In the genomic region with DNA sequence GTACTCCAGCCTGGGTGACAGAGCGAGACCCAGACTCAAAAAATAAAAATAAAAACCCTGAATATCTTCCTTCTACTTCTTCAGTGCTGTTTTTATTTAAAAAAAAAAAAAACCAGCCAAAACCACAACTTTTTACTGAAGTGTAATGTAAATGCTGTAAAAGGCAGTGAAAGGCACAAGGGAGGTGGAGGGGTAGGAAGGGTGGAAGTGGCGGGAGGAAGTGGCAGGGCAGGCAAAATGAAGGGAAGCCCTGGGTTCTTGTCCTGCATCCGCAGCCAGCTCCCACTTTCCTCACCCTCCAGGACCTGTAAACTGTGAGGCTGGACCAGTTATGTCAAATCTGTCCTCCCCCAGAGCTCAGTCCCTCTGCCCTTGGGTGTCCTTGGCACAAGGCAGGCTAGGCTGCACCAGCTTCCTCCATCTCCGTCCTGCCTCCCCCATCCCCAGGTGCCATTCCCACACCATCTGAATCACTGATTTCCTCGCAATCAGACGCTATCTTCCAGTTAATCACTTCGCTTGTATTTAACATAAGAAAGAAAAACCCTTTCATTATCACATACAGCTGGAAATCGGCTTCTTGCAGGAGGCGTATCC, we compare ENCODE assay signal across 24 cellular contexts. TPM values are rescaled to one million over a fixed set of nuclear protein-coding genes. Genes with fewer than 3 reads are reported as not detected.
A peak's percentile ranks its signal among the peaks of the same experiment; 100 is the strongest.
DNase-seq lines count a peak whose midpoint lies in the region; ATAC-seq and TF ChIP-seq lines count a peak whose summit lies in the region.
"Had no signal": no experiment of that assay in that cellular context is flagged by ENCODE, and none has a peak within 500 bp of the region (broad histone marks: within the 10 kb centered on the region; RNA-seq: fewer than 3 reads in every experiment).

No MANE protein-coding gene starts in this region.

- H2AFZ ChIP-seq in H9 (ENCODE audit: low read length), result no peak overlapping the region
- H2AFZ ChIP-seq: hepatocyte had no signal

- peaks cover 5% of the 10 kb centered on the region in 2 experiments; a peak in 3 of 4 replicates for H3K4me1 Mint-ChIP-seq in H9

- no peak overlapping the region for H3T11ph ChIP-seq in H9 (ENCODE audit: low read length)

- no peak overlapping the region for H2BK120ac ChIP-seq in H9 (ENCODE audit: low read depth, low read length, poor library complexity, severe bottlenecking)

- H3K27me3 Mint-ChIP-seq in H9 (ENCODE audit: low read depth), result peaks cover 1% of the 10 kb centered on the region; the same call in 1 of the 2 replicates
- H3K27me3 Mint-ChIP-seq: activated CD4-positive, alpha-beta memory T cell treated with anti-CD3 and anti-CD28 coated beads for 36 hours; effector memory CD8-positive, alpha-beta T cell; type B pancreatic cell had no signal

- H3K27me3 ChIP-seq in H9 (ENCODE audit: insufficient read depth, low read length), result no peaks in the 10 kb centered on the region
- H3K27me3 ChIP-seq in BE2C, result no peaks in the 10 kb centered on the region
- H3K27me3 ChIP-seq: esophagus squamous epithelium, hepatocyte had no signal

- H3K9ac ChIP-seq in H9 (ENCODE audit: extremely low read depth, insufficient read length, low read length), result no peak overlapping the region

- WGBS in H9 (ENCODE audit: extremely low coverage, insufficient read length, low lambda C conversion rate), result no CpG with 5 or more reads among the region's 9 CpGs

- H3K27ac Mint-ChIP-seq in H9, result no peak overlapping the region
- H3K27ac Mint-ChIP-seq: activated CD4-positive, alpha-beta memory T cell treated with anti-CD3 and anti-CD28 coated beads for 36 hours; type B pancreatic cell had no signal

- H3K36me3 Mint-ChIP-seq in H9 (ENCODE audit: insufficient read depth in 1 of 3, low read depth in 3 of 3), result peaks cover 6 to 22% (median 20%) of the 10 kb centered on the region in 3 experiments; a peak in 6 of 7 replicates
- H3K36me3 Mint-ChIP-seq: natural killer cell had no signal

- no peak overlapping the region for H2BK20ac ChIP-seq in H9 (ENCODE audit: low read depth, low read length, poor library complexity, severe bottlenecking)

- H2BK12ac ChIP-seq in H9 (ENCODE audit: insufficient read length, low read depth, low read length), result no peak overlapping the region

- H3K4me3 Mint-ChIP-seq in H9, result no peak overlapping the region
- H3K4me3 Mint-ChIP-seq: activated CD4-positive, alpha-beta memory T cell treated with anti-CD3 and anti-CD28 coated beads for 36 hours; effector memory CD8-positive, alpha-beta T cell; natural killer cell; type B pancreatic cell had no signal

- no peaks in the 10 kb centered on the region for H3K79me1 ChIP-seq in H9 (ENCODE audit: insufficient read depth, low read depth, low read length, poor library complexity, severe bottlenecking)

- H4K91ac ChIP-seq in H9 (ENCODE audit: insufficient read length, low read depth, low read length), result no peak overlapping the region

- H3K4me1 ChIP-seq in H9 (ENCODE audit: insufficient read depth, low read length) (no peaks in the 10 kb centered on the region; the same call in 1 of the 2 replicates), BE2C (no peaks in the 10 kb centered on the region; the same call in 1 of the 2 replicates)
- H3K4me1 ChIP-seq: esophagus squamous epithelium had no signal

- H3K4me2 ChIP-seq in H9 (ENCODE audit: insufficient read depth, insufficient read length, low read length), result no peak overlapping the region
- H3K4me2 ChIP-seq: hepatocyte had no signal

- no peak overlapping the region for H2AK5ac ChIP-seq in H9 (ENCODE audit: insufficient read length, low read length)

- no peaks in the 10 kb centered on the region for H3K9me3 Mint-ChIP-seq in H9
- H3K9me3 Mint-ChIP-seq: activated CD4-positive, alpha-beta memory T cell treated with anti-CD3 and anti-CD28 coated beads for 36 hours; effector memory CD8-positive, alpha-beta T cell; natural killer cell; type B pancreatic cell had no signal

- H2BK5ac ChIP-seq in H9 (ENCODE audit: insufficient read length, low read length), result no peak overlapping the region

- H2BK15ac ChIP-seq in H9 (ENCODE audit: low read depth, low read length), result no peak overlapping the region

- no peak overlapping the region for H4K5ac ChIP-seq in H9 (ENCODE audit: insufficient read length, low read depth, low read length)

- DNase-seq in H9 (no peak), NCI-H2227 (lab: John Stamatoyannopoulos, UW; ENCODE audit: unreplicated experiment) (peak; percentile 78), erythroblast (lab: John Stamatoyannopoulos, UW) (no peak), omental fat pad (ENCODE audit: low spot score) (no peak), BE2C (no peak), AG08396 (ENCODE audit: low spot score) (no peak), NCI-H1105 treated with DMSO at 0.1 percent for 48 hours (lab: John Stamatoyannopoulos, UW) (no peak)
- DNase-seq: activated CD4-positive, alpha-beta memory T cell treated with anti-CD3 and anti-CD28 coated beads for 36 hours; activated CD4-positive, CD25-positive, alpha-beta regulatory T cell; activated CD8-positive, alpha-beta memory T cell treated with anti-CD3 and anti-CD28 coated beads, Interleukin-2, amount 50 U/mL, for 48 hours; DMS79 treated with DMSO at 0.1 percent for 48 hours; effector memory CD8-positive, alpha-beta T cell; esophagus squamous epithelium; midbrain; natural killer cell; NCI-H1105; NCI-H2081; NCI-H82; OCI-M1; stimulated activated CD8-positive, alpha-beta memory T cell treated with anti-CD3 and anti-CD28 coated beads, Interleukin-4, amount 100 ng/mL, for 48 hours; T1000 had no signal

- no peak for TF ChIP-seq CTCF in H9 (conservative IDR thresholded peaks at IDR 0.05)
- no peak for TF ChIP-seq CTCF in omental fat pad (IDR thresholded peaks at IDR 0.05)
- no peak for TF ChIP-seq CTCF in BE2C (IDR thresholded peaks at IDR 0.05; ENCODE audit: low read depth, low read length)

- ATAC-seq in omental fat pad (ENCODE audit: low FRiP score) (peak; percentile 91), HG02973 (IDR thresholded peaks at IDR 0.05; ENCODE audit: unreplicated experiment) (no peak)
- ATAC-seq: effector memory CD8-positive, alpha-beta T cell; natural killer cell had no signal

- no peak overlapping the region for H4K8ac ChIP-seq in H9 (replicated peaks; ENCODE audit: insufficient read length, low read depth, low read length)

- no peak overlapping the region for H3K56ac ChIP-seq in H9 (ENCODE audit: insufficient read length, low read depth, low read length)

- H3K4me3 ChIP-seq in BE2C (ENCODE audit: low read depth, low read length), result no peak overlapping the region
- H3K4me3 ChIP-seq: esophagus squamous epithelium, hepatocyte had no signal

- H3K18ac ChIP-seq in H9 (ENCODE audit: insufficient read length, low read depth, low read length), result no peak overlapping the region

- H3K14ac ChIP-seq in H9 (ENCODE audit: insufficient read depth, low read length), result peak overlapping the region; percentile 52

- no peaks in the 10 kb centered on the region for H3K23me2 ChIP-seq in H9 (ENCODE audit: insufficient read length, low read depth, low read length, poor library complexity, severe bottlenecking)

- H3K79me2 ChIP-seq in H9 (ENCODE audit: insufficient read depth, low read length), result no peaks in the 10 kb centered on the region

- no peaks in the 10 kb centered on the region for H4K20me1 ChIP-seq in H9 (ENCODE audit: control insufficient read depth, insufficient read depth, insufficient read length)

- H3K27ac ChIP-seq in H9 (ENCODE audit: insufficient read length, low read depth, low read length), result no peak overlapping the region
- H3K27ac ChIP-seq: esophagus squamous epithelium, hepatocyte had no signal

- H3K4ac ChIP-seq in H9 (ENCODE audit: low read depth, low read length), result no peak overlapping the region

- H3K9me3 ChIP-seq in H9 (ENCODE audit: control insufficient read depth, low read depth, low read length) (no peaks in the 10 kb centered on the region), BE2C (no peaks in the 10 kb centered on the region)
- H3K9me3 ChIP-seq: esophagus squamous epithelium had no signal

- H3K36me3 ChIP-seq in BE2C, result peaks cover 15% of the 10 kb centered on the region

- TF ChIP-seq POLR2A in erythroblast (IDR thresholded peaks at IDR 0.05; ENCODE audit: low read length), result peak; percentile 21

- H3K23ac ChIP-seq in H9 (ENCODE audit: insufficient read length, low read depth, low read length), result no peak overlapping the region

RNA-seq across cellular contexts. Expression of a gene that starts 13.7 kb away (rescaled TPM):
- 61.0 and 65.4 TPM in 2 replicates for total RNA-seq in H9 (2021)
- total RNA-seq in omental fat pad, result 10 to 100 TPM; 32.8 to 45.0 (median 39.7) TPM
- polyA plus RNA-seq in BE2C (2012; ENCODE audit: insufficient read depth, insufficient read length, low read depth), result 54.4 TPM

RNA-seq across cellular contexts. Expression of a gene that starts 28.8 kb away (rescaled TPM):
- total RNA-seq in H9 (2021), result 24.2 and 24.3 TPM in 2 replicates
- total RNA-seq in omental fat pad, result 10 to 100 TPM; 21.8 to 37.8 (median 29.7) TPM
- polyA plus RNA-seq in BE2C (2012; ENCODE audit: insufficient read depth, insufficient read length, low read depth), result 11.6 TPM

RNA-seq across cellular contexts. Expression of a gene that starts 55.1 kb away (rescaled TPM):
- total RNA-seq in H9 (2021), result 3.9 and 4.1 TPM in 2 replicates
- total RNA-seq in omental fat pad, result 10 to 100 TPM; 10.9 to 19.2 (median 11.4) TPM
- polyA plus RNA-seq in BE2C (2012; ENCODE audit: insufficient read depth, insufficient read length, low read depth), result 27.3 TPM
